In genomic region chr5:147400076-147400809, GRCh38 we compare ENCODE assay signal across 13 cellular contexts.
"Had no signal": no experiment of that assay in that cellular context is flagged by ENCODE, and none has a peak within 500 bp of the region (broad histone marks: within the 10 kb centered on the region; RNA-seq: fewer than 3 reads in every experiment).

No MANE protein-coding gene starts in this region.

- H3K27me3 ChIP-seq: body of pancreas had no signal

- H3K4me3 ChIP-seq: body of pancreas had no signal

- DNase-seq: activated CD4-positive, alpha-beta memory T cell treated with anti-CD3 and anti-CD28 coated beads, Interleukin-2, amount 10 ng/mL, durations not matched to agents 7 days and 5 days; activated CD4-positive, alpha-beta T cell treated with anti-CD3 and anti-CD28 coated beads for 36 hours; activated gamma-delta T cell treated with Interleukin-2 at 50 U/mL for 16 hours; activated naive CD8-positive, alpha-beta T cell treated with anti-CD3 and anti-CD28 coated beads, Interleukin-2, amount 50 U/mL, for 24 hours; activated T-cell treated with anti-CD3 and anti-CD28 coated beads, Interleukin-2, amount 50 U/mL, for 72 hours; body of pancreas; dermis blood vessel endothelial cell; glutamatergic neuron; mammary epithelial cell; natural killer cell; occipital lobe; trophoblast cell; WERI-Rb-1 had no signal

- H3K27ac ChIP-seq: body of pancreas, WERI-Rb-1 had no signal

- H3K9me3 ChIP-seq: body of pancreas had no signal
